ENCODE assay signal across 36 cellular contexts in genomic region chr4:71062436-71062835, GRCh38.
"Had no signal": no experiment of that assay in that cellular context is flagged by ENCODE, and none has a peak within 500 bp of the region (broad histone marks: within the 10 kb centered on the region; RNA-seq: fewer than 3 reads in every experiment).

No MANE protein-coding gene starts in this region.

- H3K9ac ChIP-seq: KMS-11 had no signal

- H3K36me3 ChIP-seq: MG63 had no signal

- H3K4me2 ChIP-seq: KMS-11 had no signal

- DNase-seq: Karpas-422, Kasumi-1, KG1, MG63, MM.1S, MV-4-11, NCI-H1048, NCI-H1092, NCI-H1092 treated with DMSO at 0.1 percent for 48 hours, NCI-H1105, NCI-H1105 treated with DMSO at 0.1 percent for 48 hours, NCI-H1417, NCI-H1417 treated with DMSO at 0.1 percent for 48 hours, NCI-H1436, NCI-H1436 treated with DMSO at 0.1 percent for 48 hours, NCI-H146, NCI-H1694, NCI-H1694 treated with DMSO at 0.1 percent for 48 hours, NCI-H187, NCI-H187 treated with DMSO at 0.1 percent for 48 hours, NCI-H1930, NCI-H2029, NCI-H2029 treated with DMSO at 0.1 percent for 48 hours, NCI-H2081, NCI-H2081 treated with DMSO at 0.1 percent for 48 hours, NCI-H2107, NCI-H2171, NCI-H2171 treated with DMSO at 0.1 percent for 48 hours, NCI-H2227 treated with DMSO at 0.1 percent for 48 hours, NCI-H226, NCI-H345, NCI-H446, NCI-H446 treated with DMSO at 0.1 percent for 48 hours, NCI-H510A, NCI-H510A treated with DMSO at 0.1 percent for 48 hours had no signal

- H3K9me3 ChIP-seq: MG63 had no signal

- H3K27ac ChIP-seq: KMS-11 had no signal

- H3K4me3 ChIP-seq: MG63 had no signal

- H3K27me3 ChIP-seq: MG63 had no signal
